In the genomic region with DNA sequence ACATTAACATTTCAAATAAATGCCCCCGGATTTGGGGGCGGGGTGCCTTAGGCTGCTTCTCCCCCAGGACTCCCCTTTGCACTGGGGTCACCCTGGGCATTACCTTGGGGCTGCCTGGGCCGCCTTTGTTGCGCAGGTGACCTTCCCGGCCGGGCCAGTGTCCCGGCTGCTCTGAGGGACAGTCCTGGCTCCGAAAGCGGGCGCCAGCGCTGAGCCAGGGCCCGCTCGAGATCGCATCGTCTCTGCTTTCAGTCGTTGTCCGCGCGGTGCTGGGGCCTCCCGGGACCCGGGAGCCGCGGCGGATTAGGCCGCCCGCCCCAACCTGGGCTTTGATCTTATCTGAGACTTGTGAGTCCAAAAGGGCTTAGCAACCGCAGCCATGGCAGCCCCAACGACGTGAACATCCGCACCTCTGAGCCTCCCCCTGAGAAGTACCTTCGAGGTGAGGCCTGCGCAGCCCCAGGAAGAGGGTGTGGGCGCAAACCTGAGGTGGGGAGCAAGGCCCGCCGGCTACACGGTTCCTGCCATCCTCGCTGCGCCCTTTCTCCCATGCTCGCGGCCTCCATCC, we compare ENCODE assay signal across 8 cellular contexts. TPM values are rescaled to one million over a fixed set of nuclear protein-coding genes. Genes with fewer than 3 reads are reported as not detected.
DNase-seq lines count a peak whose midpoint lies in the region; TF ChIP-seq lines count a peak whose summit lies in the region.

No MANE protein-coding gene starts in this region.

- H3K4me1 Mint-ChIP-seq in CD8-positive, alpha-beta memory T cell, result peaks cover 10 to 21% (median 13%) of the 10 kb centered on the region in 3 donors

- intact Hi-C loops in dorsolateral prefrontal cortex (cut with DNase I), result no loop called here

- H3K9me3 ChIP-seq in CD8-positive, alpha-beta memory T cell (ENCODE audit: low read length), result no peaks in the 10 kb centered on the region

- peak overlapping the region; percentile 41 to 94 (median 86) for H3K27ac Mint-ChIP-seq in CD8-positive, alpha-beta memory T cell

- CTCF ChIA-PET in CD8-positive, alpha-beta memory T cell (lab: Charles Lee), result interaction anchor here (0.7 to 2.3 kb wide), 2 partner anchors 136 to 1033 kb away, joined by 3 to 9 read pairs; no protein-coding TSS in a partner anchor

- no peak for TF ChIP-seq CTCF in dorsolateral prefrontal cortex (IDR thresholded peaks at IDR 0.05 in 54 of 56, conservative IDR thresholded peaks at IDR 0.05 in 2 of 56; ENCODE audit: low read depth in 1 of 56, partially characterized antibody in 56 of 56)

- H3K27me3 Mint-ChIP-seq in CD8-positive, alpha-beta memory T cell, result no peaks in the 10 kb centered on the region

- no peaks in the 10 kb centered on the region for H3K9me3 Mint-ChIP-seq in CD8-positive, alpha-beta memory T cell

- no peaks in the 10 kb centered on the region for H3K36me3 Mint-ChIP-seq in CD8-positive, alpha-beta memory T cell

- peak overlapping the region; percentile 47 for H3K4me3 ChIP-seq in CD8-positive, alpha-beta memory T cell (ENCODE audit: low read length)
- H3K4me3 ChIP-seq in dorsolateral prefrontal cortex (peak overlapping the region in 47 of 59 donors; percentile 4 to 63 (median 50)), skin epidermis (peak overlapping the region in 6 of 7 experiments; percentile 29 to 44 (median 37))

- no peak overlapping the region for H3K27ac ChIP-seq in CD8-positive, alpha-beta memory T cell (ENCODE audit: low read depth, low read length)
- H3K27ac ChIP-seq in dorsolateral prefrontal cortex (no peak overlapping the region), skin epidermis (peak overlapping the region in 11 of 21 experiments; percentile 6 to 83 (median 62))

- H3K27me3 ChIP-seq in CD8-positive, alpha-beta memory T cell (ENCODE audit: insufficient read depth, low read length, poor library complexity, severe bottlenecking), result no peaks in the 10 kb centered on the region
- H3K27me3 ChIP-seq in dorsolateral prefrontal cortex, result peaks cover 0 to 17% (median 0%) of the 10 kb centered on the region in 45 donors

- no peaks in the 10 kb centered on the region for H3K36me3 ChIP-seq in CD8-positive, alpha-beta memory T cell (ENCODE audit: insufficient read depth, low read length)

- POLR2A ChIA-PET in CD8-positive, alpha-beta memory T cell (lab: Charles Lee), result interaction anchor here (0.8 kb wide), 1 partner anchor 15 kb away, joined by 3 read pairs; a partner anchor contains a TSS

- H3K4me3 Mint-ChIP-seq in CD8-positive, alpha-beta memory T cell, result peak overlapping the region; percentile 76 to 82 (median 81)

- H3K4me1 ChIP-seq in CD8-positive, alpha-beta memory T cell (ENCODE audit: insufficient read depth, low read length), result peaks cover 19% of the 10 kb centered on the region

- peak; percentile 41 to 74 (median 65) for DNase-seq in CD8-positive, alpha-beta memory T cell
- peak; percentile 35 for DNase-seq in activated CD4-positive, alpha-beta T cell treated with anti-CD3 and anti-CD28 coated beads for 1 hour
- DNase-seq in dorsolateral prefrontal cortex, result no peak
- no peak for DNase-seq in NOMO-1 treated with DMSO at 0.1 percent for 48 hours (lab: John Stamatoyannopoulos, UW; ENCODE audit: unreplicated experiment)
- no peak for DNase-seq in DMS153 treated with DMSO at 0.1 percent for 48 hours (lab: John Stamatoyannopoulos, UW; ENCODE audit: unreplicated experiment)
- no peak for DNase-seq in cortex of kidney (lab: John Stamatoyannopoulos, UW)
- no peak for DNase-seq in AG20443 (ENCODE audit: low spot score)

RNA-seq across cellular contexts. Expression of a gene that starts 14.8 kb away (rescaled TPM):
- total RNA-seq in CD8-positive, alpha-beta memory T cell, result 10 to 100 TPM; 49.7 to 54.2 TPM
- 41.9 TPM for polyA plus RNA-seq in CD8-positive, alpha-beta memory T cell
- total RNA-seq in dorsolateral prefrontal cortex, result 10 to 100 TPM; 25.8 to 40.0 (median 32.6) TPM

Comparison
In these comparisons a context has a peak if more than half of its experiments do, and no peak if none do; other contexts are left out.
1. DNase-seq: peak in CD8-positive, alpha-beta memory T cell (5 of 5) and activated CD4-positive, alpha-beta T cell treated with anti-CD3 and anti-CD28 coated beads for 1 hour (single experiment); none in dorsolateral prefrontal cortex (0 of 10), NOMO-1 treated with DMSO at 0.1 percent for 48 hours (single experiment), DMS153 treated with DMSO at 0.1 percent for 48 hours (single experiment), cortex of kidney (single experiment) and AG20443 (single experiment).
2. H3K27ac ChIP-seq: peak in skin epidermis (11 of 21); none in CD8-positive, alpha-beta memory T cell (single experiment) and dorsolateral prefrontal cortex (0 of 59).
3. Peak in every context shown above with its lines, with median percentiles within 50 percentile points of each other: H3K4me3 ChIP-seq.